ENCODE assay signal across 8 cellular contexts in genomic region chr2:25228848-25229674, GRCh38.
DNase-seq lines count a peak whose midpoint lies in the region; ATAC-seq and TF ChIP-seq lines count a peak whose summit lies in the region.

No MANE protein-coding gene starts in this region.

- H3K4me3 Mint-ChIP-seq in type B pancreatic cell = peak overlapping the region; percentile 64

- DNase-seq in AG09309 (ENCODE audit: low read depth) (peak; percentile 16), GM10248 (ENCODE audit: extremely low spot score) (peak; percentile 69), NCI-H1105 treated with DMSO at 0.1 percent for 48 hours (lab: John Stamatoyannopoulos, UW) (peak; percentile 46), SKM-1 treated with dmso at 0.1 percent for 144 hours (lab: John Stamatoyannopoulos, UW; ENCODE audit: unreplicated experiment) (peak; percentile 58), lung (ENCODE audit: low spot score) (peak; percentile 67), type B pancreatic cell (ENCODE audit: extremely low spot score, unreplicated experiment) (no peak)
- peak; percentile 20 for DNase-seq in effector CD4-positive, alpha-beta T cell

- H3K27me3 ChIP-seq in lung (ENCODE audit: control insufficient read depth, insufficient read depth) = no peaks in the 10 kb centered on the region

- H3K9me3 ChIP-seq in lung (ENCODE audit: control insufficient read depth in 2 of 2, insufficient read depth in 1 of 2, low read length in 1 of 2) = no peaks in the 10 kb centered on the region

- CTCF ChIA-PET in GM10248 (lab: Yijun Ruan, JAX) = interaction anchor here (0.7 to 4.0 kb wide), 21 partner anchors 9 to 820 kb away, joined by 3 to 22 read pairs (median 6); no protein-coding TSS in a partner anchor

- peak overlapping the region; percentile 74 for H3K27ac Mint-ChIP-seq in type B pancreatic cell

- H3K27me3 Mint-ChIP-seq in type B pancreatic cell = no peaks in the 10 kb centered on the region

- peaks cover 6% of the 10 kb centered on the region in 2 donors for H3K4me1 ChIP-seq in lung (ENCODE audit: control insufficient read depth in 2 of 2, insufficient read depth in 2 of 2, low read length in 2 of 2)

- H3K4me1 Mint-ChIP-seq in type B pancreatic cell (ENCODE audit: unreplicated experiment) = peaks cover 21% of the 10 kb centered on the region

- peaks cover 16% of the 10 kb centered on the region for H3K36me3 Mint-ChIP-seq in type B pancreatic cell

- H3K4me3 ChIP-seq in AG09309 (ENCODE audit: control insufficient read depth, low read depth, low read length) = no peak overlapping the region
- H3K4me3 ChIP-seq in lung = no peak overlapping the region

- WGBS in lung, 2 donors = 41 to 45% methylated on average over 19 of the region's 19 CpGs

- peak; percentile 61 for ATAC-seq in lung (ENCODE audit: insufficient read depth, low FRiP score)
- no peak for ATAC-seq in GM21526 (IDR thresholded peaks at IDR 0.05; ENCODE audit: low FRiP score, unreplicated experiment)

- peaks cover 7 to 13% of the 10 kb centered on the region in 2 donors for H3K36me3 ChIP-seq in lung (ENCODE audit: control insufficient read depth in 2 of 2, insufficient read depth in 2 of 2, low read length in 2 of 2)

- peak overlapping the region in 1 of 2 donors; percentile 2 for H3K27ac ChIP-seq in lung (ENCODE audit: low read depth in 1 of 2, low read length in 1 of 2)

- POLR2A ChIA-PET in GM10248 (lab: Yijun Ruan, JAX) = interaction anchor here (0.7 kb wide), 1 partner anchor 54 kb away, joined by 3 read pairs; no protein-coding TSS in a partner anchor

- H3K9me3 Mint-ChIP-seq in type B pancreatic cell = no peaks in the 10 kb centered on the region

- TF ChIP-seq CTCF in AG09309 (IDR thresholded peaks at IDR 0.05; ENCODE audit: control insufficient read depth, insufficient read depth, low read depth, low read length, missing control alignments) (peak; percentile 83), GM10248 (IDR thresholded peaks at IDR 0.05; ENCODE audit: control extremely low read depth, extremely low read depth, low read depth, missing control alignments) (peak; percentile 59), lung (IDR thresholded peaks at IDR 0.05; ENCODE audit: control extremely low read depth, extremely low read depth) (no peak), type B pancreatic cell (conservative IDR thresholded peaks at IDR 0.05) (peak; percentile 85)
